In genomic region chr17:61895391-61895790, GRCh38 we compare ENCODE assay signal across 24 cellular contexts.
"Had no signal": no experiment of that assay in that cellular context is flagged by ENCODE, and none has a peak within 500 bp of the region (broad histone marks: within the 10 kb centered on the region; RNA-seq: fewer than 3 reads in every experiment).

No MANE protein-coding gene starts in this region.

- H3K9me3 Mint-ChIP-seq: stimulated activated effector memory CD8-positive, alpha-beta T cell treated with anti-CD3 and anti-CD28 coated beads, Interleukin-12 subunit alpha, Interleukin-12 subunit beta, amount 100 ng/mL, for 72 hours; stimulated activated memory B cell treated with anti-CD40 and anti-IgM and Interleukin-4, amounts not matched to agents 10 μg/mL and 1 μg/mL and 100 μg/mL, for 72 hours; stimulated activated naive B cell treated with anti-CD40 and anti-IgM and Interleukin-4, amounts not matched to agents 10 μg/mL and 1 μg/mL and 100 μg/mL, for 72 hours; stimulated activated naive CD8-positive, alpha-beta T cell treated with anti-CD3 and anti-CD28 coated beads, Interleukin-15, amount 100 ng/mL, for 72 hours; stimulated activated naive CD8-positive, alpha-beta T cell treated with anti-CD3 and anti-CD28 coated beads, Interleukin-15, Interleukin-2, amounts not matched to agents 100 ng/mL and 50 ng/mL, for 24 hours; type B pancreatic cell had no signal

- H3K27ac Mint-ChIP-seq: stimulated activated effector memory CD8-positive, alpha-beta T cell treated with anti-CD3 and anti-CD28 coated beads, Interleukin-12 subunit alpha, Interleukin-12 subunit beta, amount 100 ng/mL, for 72 hours; stimulated activated memory B cell treated with anti-CD40 and anti-IgM and Interleukin-4, amounts not matched to agents 10 μg/mL and 1 μg/mL and 100 μg/mL, for 72 hours; stimulated activated naive CD8-positive, alpha-beta T cell treated with anti-CD3 and anti-CD28 coated beads, Interleukin-15, amount 100 ng/mL, for 72 hours; stimulated activated naive CD8-positive, alpha-beta T cell treated with anti-CD3 and anti-CD28 coated beads, Interleukin-15, Interleukin-2, amounts not matched to agents 100 ng/mL and 50 ng/mL, for 24 hours; type B pancreatic cell had no signal

- H3K27me3 Mint-ChIP-seq: stimulated activated memory B cell treated with anti-CD40 and anti-IgM and Interleukin-4, amounts not matched to agents 10 μg/mL and 1 μg/mL and 100 μg/mL, for 72 hours; stimulated activated naive B cell treated with anti-CD40 and anti-IgM and Interleukin-4, amounts not matched to agents 10 μg/mL and 1 μg/mL and 100 μg/mL, for 72 hours; stimulated activated naive CD8-positive, alpha-beta T cell treated with anti-CD3 and anti-CD28 coated beads, Interleukin-15, amount 100 ng/mL, for 72 hours; stimulated activated naive CD8-positive, alpha-beta T cell treated with anti-CD3 and anti-CD28 coated beads, Interleukin-15, Interleukin-2, amounts not matched to agents 100 ng/mL and 50 ng/mL, for 24 hours; type B pancreatic cell had no signal

- H3K4me3 Mint-ChIP-seq: stimulated activated effector memory CD8-positive, alpha-beta T cell treated with anti-CD3 and anti-CD28 coated beads, Interleukin-12 subunit alpha, Interleukin-12 subunit beta, amount 100 ng/mL, for 72 hours; stimulated activated memory B cell treated with anti-CD40 and anti-IgM and Interleukin-4, amounts not matched to agents 10 μg/mL and 1 μg/mL and 100 μg/mL, for 72 hours; stimulated activated naive B cell treated with anti-CD40 and anti-IgM and Interleukin-4, amounts not matched to agents 10 μg/mL and 1 μg/mL and 100 μg/mL, for 72 hours; stimulated activated naive CD8-positive, alpha-beta T cell treated with anti-CD3 and anti-CD28 coated beads, Interleukin-15, amount 100 ng/mL, for 72 hours; stimulated activated naive CD8-positive, alpha-beta T cell treated with anti-CD3 and anti-CD28 coated beads, Interleukin-15, Interleukin-2, amounts not matched to agents 100 ng/mL and 50 ng/mL, for 24 hours; type B pancreatic cell had no signal

- DNase-seq: stimulated activated CD4-positive, alpha-beta T cell treated with anti-CD3 and anti-CD28 coated beads, Interleukin-2, amount 100 ng/mL, for 48 hours; stimulated activated CD4-positive, alpha-beta T cell treated with anti-CD3 and anti-CD28 coated beads, Interleukin-4, amount 100 ng/mL, for 1 hour; stimulated activated CD4-positive, alpha-beta T cell treated with anti-CD3 and anti-CD28 coated beads, Interleukin-4, amount 100 ng/mL, for 24 hours; stimulated activated CD4-positive, alpha-beta T cell treated with anti-CD3 and anti-CD28 coated beads, Interleukin-4, amount 100 ng/mL, for 4 hours; stimulated activated CD8-positive, alpha-beta memory T cell treated with anti-CD3 and anti-CD28 coated beads, Interleukin-4, amount 100 ng/mL, for 48 hours; stimulated activated naive B cell treated with anti-CD40 and anti-IgM and Interleukin-4, amounts not matched to agents 10 μg/mL and 1 μg/mL and 100 μg/mL, for 72 hours; stimulated activated naive CD4-positive, alpha-beta T cell; stimulated activated naive CD4-positive, alpha-beta T cell treated with Interleukin-2 at 50 U/mL for 16 hours; stimulated activated naive CD8-positive, alpha-beta T cell treated with anti-CD3 and anti-CD28 coated beads, Interleukin-15, amount 100 ng/mL, for 72 hours; stimulated activated naive CD8-positive, alpha-beta T cell treated with anti-CD3 and anti-CD28 coated beads, Interleukin-15, Interleukin-2, amounts not matched to agents 100 U/mL and 50 U/mL, for 24 hours; stomach; substantia nigra; testis; thyroid gland; tibial artery; transverse colon; trophoblast cell; upper lobe of left lung; upper lobe of right lung; uterus had no signal

- H3K4me1 Mint-ChIP-seq: stimulated activated effector memory CD8-positive, alpha-beta T cell treated with anti-CD3 and anti-CD28 coated beads, Interleukin-12 subunit alpha, Interleukin-12 subunit beta, amount 100 ng/mL, for 72 hours; stimulated activated memory B cell treated with anti-CD40 and anti-IgM and Interleukin-4, amounts not matched to agents 10 μg/mL and 1 μg/mL and 100 μg/mL, for 72 hours; stimulated activated naive B cell treated with anti-CD40 and anti-IgM and Interleukin-4, amounts not matched to agents 10 μg/mL and 1 μg/mL and 100 μg/mL, for 72 hours; stimulated activated naive CD8-positive, alpha-beta T cell treated with anti-CD3 and anti-CD28 coated beads, Interleukin-15, amount 100 ng/mL, for 72 hours had no signal
